In the genomic region with DNA sequence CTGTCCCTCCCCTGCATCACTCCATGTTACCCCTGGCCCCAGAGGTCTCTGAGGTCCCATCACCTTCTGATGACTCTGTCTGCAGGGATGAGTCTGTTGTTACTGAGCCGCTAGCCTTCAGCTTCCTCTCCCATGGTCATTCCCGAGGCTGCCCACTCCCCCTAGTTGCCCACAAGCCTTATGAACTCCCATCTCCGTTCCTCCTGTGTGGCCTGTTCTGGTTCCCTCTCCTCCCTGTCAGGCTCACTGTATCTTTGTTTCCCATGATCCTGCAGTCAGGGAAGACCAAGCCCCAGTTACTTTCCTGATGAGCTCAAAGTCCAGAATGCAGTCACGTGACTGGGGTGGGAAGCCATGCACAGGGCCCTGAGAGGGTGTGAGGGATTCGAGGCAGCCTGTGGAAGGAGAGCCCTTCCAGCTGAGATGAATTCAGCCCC, we compare ENCODE assay signal across 14 cellular contexts. TPM values are rescaled to one million over a fixed set of nuclear protein-coding genes. Genes with fewer than 3 reads are reported as not detected.
A peak's percentile ranks its signal among the peaks of the same experiment; 100 is the strongest.
DNase-seq lines count a peak whose midpoint lies in the region; ATAC-seq, FAIRE-seq and TF ChIP-seq lines count a peak whose summit lies in the region.
"Had no signal": no experiment of that assay in that cellular context is flagged by ENCODE, and none has a peak within 500 bp of the region (broad histone marks: within the 10 kb centered on the region; RNA-seq: fewer than 3 reads in every experiment).

No MANE protein-coding gene starts in this region.

- no peaks in the 10 kb centered on the region for H3K9me3 Mint-ChIP-seq in CD4-positive, alpha-beta T cell
- H3K9me3 Mint-ChIP-seq in activated T-helper 2 cell treated with anti-CD3 and anti-CD28 coated beads, Interferon-gamma antibody, Interleukin-2, Interleukin-4, amounts not matched to agents 10 μg/mL and 5 μg/mL and 100 μg/mL, durations not matched to agents 14 hours and 24 hours and 36 hours, result no peaks in the 10 kb centered on the region
- no peaks in the 10 kb centered on the region for H3K9me3 Mint-ChIP-seq in naive thymus-derived CD4-positive, alpha-beta T cell

- ATAC-seq in CD4-positive, alpha-beta T cell (ENCODE audit: poor library complexity), result no peak
- no peak for ATAC-seq in naive thymus-derived CD4-positive, alpha-beta T cell
- no peak for ATAC-seq in GM19455 (IDR thresholded peaks at IDR 0.05; ENCODE audit: unreplicated experiment)
- no peak for ATAC-seq in HG03354 (IDR thresholded peaks at IDR 0.05; ENCODE audit: poor library complexity, severe bottlenecking, unreplicated experiment)
- ATAC-seq: right cardiac atrium, Right ventricle myocardium inferior had no signal

- H3K27ac ChIP-seq in CD4-positive, alpha-beta T cell (ENCODE audit: low read depth, low read length), result peak overlapping the region; percentile 29
- H3K27ac ChIP-seq in naive thymus-derived CD4-positive, alpha-beta T cell (ENCODE audit: low read depth, low read length), result peak overlapping the region; percentile 57

- peak; percentile 5 for FAIRE-seq in GM12892 (lab: Jason Lieb, UNC)
- FAIRE-seq: TTC549 had no signal

- peaks cover 100% of the 10 kb centered on the region for H3K4me1 Mint-ChIP-seq in CD4-positive, alpha-beta T cell (ENCODE audit: low read depth)
- peaks cover 85% of the 10 kb centered on the region for H3K4me1 Mint-ChIP-seq in activated T-helper 2 cell treated with anti-CD3 and anti-CD28 coated beads, Interferon-gamma antibody, Interleukin-2, Interleukin-4, amounts not matched to agents 10 μg/mL and 5 μg/mL and 100 μg/mL, durations not matched to agents 14 hours and 24 hours and 36 hours (ENCODE audit: low read depth)
- H3K4me1 Mint-ChIP-seq in naive thymus-derived CD4-positive, alpha-beta T cell, result peaks cover 75 to 100% (median 98%) of the 10 kb centered on the region in 7 donors

- peaks cover 96 to 99% of the 10 kb centered on the region in 2 donors for H3K4me1 ChIP-seq in naive thymus-derived CD4-positive, alpha-beta T cell (ENCODE audit: control insufficient read depth in 2 of 2, insufficient read depth in 2 of 2, low read length in 2 of 2)

- POLR2A ChIA-PET in CD4-positive, alpha-beta T cell (lab: Charles Lee), result interaction anchor here (0.5 to 2.7 kb wide), 4 partner anchors 19 to 38 kb away, joined by 3 to 11 read pairs (median 8); no protein-coding TSS in a partner anchor
- POLR2A ChIA-PET in naive thymus-derived CD4-positive, alpha-beta T cell (lab: Charles Lee), result interaction anchor here (0.6 to 10.8 kb wide), 4 partner anchors 12 to 38 kb away, joined by 3 to 99 read pairs (median 6); no protein-coding TSS in a partner anchor

- H3K27ac Mint-ChIP-seq in CD4-positive, alpha-beta T cell, result peak overlapping the region; percentile 72
- H3K27ac Mint-ChIP-seq in activated T-helper 2 cell treated with anti-CD3 and anti-CD28 coated beads, Interferon-gamma antibody, Interleukin-2, Interleukin-4, amounts not matched to agents 10 μg/mL and 5 μg/mL and 100 μg/mL, durations not matched to agents 14 hours and 24 hours and 36 hours, result peak overlapping the region; percentile 26
- peak overlapping the region; percentile 68 to 95 (median 92) for H3K27ac Mint-ChIP-seq in naive thymus-derived CD4-positive, alpha-beta T cell

- DNase-seq in CD4-positive, alpha-beta T cell, result peak in 1 of 10 experiments; percentile 26
- DNase-seq in GM12892 (ENCODE audit: insufficient read length) (no peak), COR-L47 (lab: John Stamatoyannopoulos, UW) (no peak)
- DNase-seq in activated T-helper 2 cell treated with anti-CD3 and anti-CD28 coated beads, Interferon-gamma antibody, Interleukin-2, Interleukin-4, amounts not matched to agents 10 μg/mL and 5 μg/mL and 100 μg/mL, durations not matched to agents 14 hours and 24 hours and 36 hours (ENCODE audit: low spot score), result no peak
- no peak for DNase-seq in naive thymus-derived CD4-positive, alpha-beta T cell
- DNase-seq: activated CD8-positive, alpha-beta memory T cell treated with anti-CD3 and anti-CD28 coated beads, Interleukin-2, amount 50 U/mL, for 4 hours; C1 segment of cervical spinal cord; NCI-H2029 treated with DMSO at 0.1 percent for 48 hours; right cardiac atrium had no signal

- H3K27me3 ChIP-seq in CD4-positive, alpha-beta T cell (ENCODE audit: control insufficient read depth, insufficient read depth, low read length), result no peaks in the 10 kb centered on the region
- no peaks in the 10 kb centered on the region for H3K27me3 ChIP-seq in naive thymus-derived CD4-positive, alpha-beta T cell (ENCODE audit: control insufficient read depth in 2 of 2, insufficient read depth in 2 of 2, low read length in 2 of 2)
- H3K27me3 ChIP-seq: breast epithelium had no signal

- no peak overlapping the region for H3K4me3 ChIP-seq in naive thymus-derived CD4-positive, alpha-beta T cell (ENCODE audit: low read length)
- H3K4me3 ChIP-seq: breast epithelium had no signal

- H3K9me3 ChIP-seq in CD4-positive, alpha-beta T cell (ENCODE audit: control insufficient read depth, low read length), result no peaks in the 10 kb centered on the region
- H3K9me3 ChIP-seq in naive thymus-derived CD4-positive, alpha-beta T cell (ENCODE audit: control insufficient read depth in 2 of 3, low read length in 3 of 3), result no peaks in the 10 kb centered on the region
- H3K9me3 ChIP-seq: breast epithelium had no signal

- TF ChIP-seq POLR2A in GM12892 (IDR thresholded peaks at IDR 0.05; ENCODE audit: low read depth, low read length), result no peak

- TF ChIP-seq CTCF in CD4-positive, alpha-beta T cell (IDR thresholded peaks at IDR 0.05), result no peak

- peaks cover 0 to 5% (median 0%) of the 10 kb centered on the region in 3 experiments for H3K36me3 ChIP-seq in naive thymus-derived CD4-positive, alpha-beta T cell (ENCODE audit: control insufficient read depth in 2 of 3, insufficient read depth in 3 of 3, low read length in 3 of 3)
- H3K36me3 ChIP-seq: breast epithelium had no signal

- no peaks in the 10 kb centered on the region for H3K27me3 Mint-ChIP-seq in CD4-positive, alpha-beta T cell
- H3K27me3 Mint-ChIP-seq in activated T-helper 2 cell treated with anti-CD3 and anti-CD28 coated beads, Interferon-gamma antibody, Interleukin-2, Interleukin-4, amounts not matched to agents 10 μg/mL and 5 μg/mL and 100 μg/mL, durations not matched to agents 14 hours and 24 hours and 36 hours (ENCODE audit: low read depth), result no peaks in the 10 kb centered on the region
- H3K27me3 Mint-ChIP-seq in naive thymus-derived CD4-positive, alpha-beta T cell, result no peaks in the 10 kb centered on the region

- intact Hi-C loops in CD4-positive, alpha-beta T cell (cut with DNase I, micrococcal nuclease), result loop anchor here (2.0 to 5.0 kb wide), 2 partner anchors 33 to 35 kb away; no protein-coding TSS in a partner anchor
- intact Hi-C loops in activated T-helper 2 cell treated with anti-CD3 and anti-CD28 coated beads, Interferon-gamma antibody, Interleukin-2, Interleukin-4, amounts not matched to agents 10 μg/mL and 5 μg/mL and 100 μg/mL, durations not matched to agents 14 hours and 24 hours and 36 hours (cut with micrococcal nuclease), result loop anchor here (5.0 kb wide), 1 partner anchor 68 kb away; no protein-coding TSS in a partner anchor
- intact Hi-C loops in naive thymus-derived CD4-positive, alpha-beta T cell (cut with micrococcal nuclease), result loop anchor here (5.0 to 10.0 kb wide), 2 partner anchors 33 to 769 kb away; partner anchors contain the start of gene ZAP70 (in 1 of the 2)

- peak overlapping the region; percentile 72 for H3K4me3 Mint-ChIP-seq in CD4-positive, alpha-beta T cell
- H3K4me3 Mint-ChIP-seq in activated T-helper 2 cell treated with anti-CD3 and anti-CD28 coated beads, Interferon-gamma antibody, Interleukin-2, Interleukin-4, amounts not matched to agents 10 μg/mL and 5 μg/mL and 100 μg/mL, durations not matched to agents 14 hours and 24 hours and 36 hours (ENCODE audit: low read depth), result peak overlapping the region; percentile 35
- peak overlapping the region; percentile 71 to 85 (median 78) for H3K4me3 Mint-ChIP-seq in naive thymus-derived CD4-positive, alpha-beta T cell

- H3K36me3 Mint-ChIP-seq in CD4-positive, alpha-beta T cell (ENCODE audit: low read depth), result no peaks in the 10 kb centered on the region
- H3K36me3 Mint-ChIP-seq in activated T-helper 2 cell treated with anti-CD3 and anti-CD28 coated beads, Interferon-gamma antibody, Interleukin-2, Interleukin-4, amounts not matched to agents 10 μg/mL and 5 μg/mL and 100 μg/mL, durations not matched to agents 14 hours and 24 hours and 36 hours (ENCODE audit: low read depth), result no peaks in the 10 kb centered on the region
- peaks cover 0 to 22% (median 0%) of the 10 kb centered on the region in 5 donors for H3K36me3 Mint-ChIP-seq in naive thymus-derived CD4-positive, alpha-beta T cell

- CTCF ChIA-PET in CD4-positive, alpha-beta T cell (lab: Charles Lee), result no interaction called here
- CTCF ChIA-PET in naive thymus-derived CD4-positive, alpha-beta T cell (lab: Charles Lee), result interaction anchor here (0.8 to 1.0 kb wide), 4 partner anchors 19 to 28 kb away, joined by 3 to 5 read pairs (median 3); no protein-coding TSS in a partner anchor

RNA-seq across cellular contexts. Expression of gene INPP4A, which starts 39.5 kb away (rescaled TPM):
- 10 to 100 TPM; 86.4 to 89.2 TPM for total RNA-seq in CD4-positive, alpha-beta T cell
- polyA plus RNA-seq in GM12892 (2012; ENCODE audit: missing spikeins), result 22.2 TPM
- total RNA-seq in activated T-helper 2 cell treated with anti-CD3 and anti-CD28 coated beads, Interferon-gamma antibody, Interleukin-2, Interleukin-4, amounts not matched to agents 10 μg/mL and 5 μg/mL and 100 μg/mL, durations not matched to agents 14 hours and 24 hours and 36 hours, result 35.9 and 40.2 TPM in 2 replicates
- 100 to 1,000 TPM; 126 to 165 (median 157) TPM for total RNA-seq in naive thymus-derived CD4-positive, alpha-beta T cell
- 10 to 100 TPM; 51.4 to 75.4 TPM for polyA plus RNA-seq in naive thymus-derived CD4-positive, alpha-beta T cell

Comparison
In these comparisons a context has a peak if more than half of its experiments do, and no peak if none do; other contexts are left out.
1. H3K27ac Mint-ChIP-seq: peak in every context shown above with its lines; median percentile 92 in naive thymus-derived CD4-positive, alpha-beta T cell; 72 in CD4-positive, alpha-beta T cell; 26 in activated T-helper 2 cell treated with anti-CD3 and anti-CD28 coated beads, Interferon-gamma antibody, Interleukin-2, Interleukin-4, amounts not matched to agents 10 μg/mL and 5 μg/mL and 100 μg/mL, durations not matched to agents 14 hours and 24 hours and 36 hours.